Comparison of ENCODE assay signal across 8 cellular contexts in the genomic region with DNA sequence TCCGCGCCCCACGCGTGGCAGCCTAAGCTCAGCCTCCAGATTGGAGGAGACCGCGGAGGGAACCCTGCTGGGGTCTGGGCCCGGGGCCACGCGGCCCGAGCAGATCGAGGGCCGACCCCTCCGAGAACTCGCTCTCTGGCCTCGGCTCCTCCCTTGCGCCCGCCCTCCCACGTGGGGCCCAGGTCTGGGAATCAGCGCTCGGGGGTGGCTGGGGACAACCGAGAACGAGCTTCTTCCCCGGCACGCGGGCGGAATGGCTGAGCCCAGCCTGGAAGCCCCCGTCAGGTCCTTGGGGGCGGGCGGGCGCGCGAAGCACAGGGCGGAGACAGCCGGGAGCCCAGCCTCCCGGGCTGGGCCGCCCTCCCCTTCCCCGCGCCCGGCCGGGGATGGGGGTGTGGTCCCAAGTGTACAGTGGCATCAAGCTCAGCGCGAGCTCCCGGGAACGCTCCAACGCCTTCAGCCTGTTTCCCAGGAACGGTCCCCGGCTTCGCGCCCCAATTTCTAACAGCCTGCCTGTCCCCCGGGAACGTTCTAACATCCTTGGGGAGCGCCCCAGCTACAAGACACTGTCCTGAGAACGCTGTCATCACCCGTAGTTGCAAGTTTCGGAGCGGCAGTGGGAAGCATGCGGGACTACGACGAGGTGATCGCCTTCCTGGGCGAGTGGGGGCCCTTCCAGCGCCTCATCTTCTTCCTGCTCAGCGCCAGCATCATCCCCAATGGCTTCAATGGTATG. TPM values are rescaled to one million over a fixed set of nuclear protein-coding genes. Genes with fewer than 3 reads are reported as not detected.
DNase-seq lines count a peak whose midpoint lies in the region; TF ChIP-seq lines count a peak whose summit lies in the region.

TSS of gene SLC22A4 (plus strand) at position 403 of the 736 bp plus-strand sequence. CDS start at position 626, 223 bp downstream.

- H3K4me3 ChIP-seq in GM06990 (replicated peaks; ENCODE audit: low read depth, low read length): peak within 1 kb of the TSS; percentile 61
- peak within 1 kb of the TSS; percentile 89 for H3K4me3 ChIP-seq in HFF-Myc (replicated peaks; ENCODE audit: low read depth, low read length)
- H3K4me3 ChIP-seq in adipocyte (ENCODE audit: low read length): peak within 1 kb of the TSS; percentile 87
- peak within 1 kb of the TSS; percentile 34 for H3K4me3 ChIP-seq in cardiac muscle cell
- peak within 1 kb of the TSS; percentile 72 for H3K4me3 ChIP-seq in parathyroid adenoma (ENCODE audit: low read depth, low read length)
- peak within 1 kb of the TSS; percentile 48 to 65 (median 56) for H3K4me3 ChIP-seq in transverse colon

- TF ChIP-seq POLR2A in transverse colon (IDR thresholded peaks at IDR 0.05): peak; percentile 72

- H3K9ac ChIP-seq in adipocyte (ENCODE audit: low read length) (peak within 1 kb of the TSS; percentile 89), parathyroid adenoma (peak within 1 kb of the TSS; percentile 93)

- intact Hi-C loops in transverse colon (cut with DNase I; ENCODE audit: low total_unique reads): loop anchor here (5.0 to 10.0 kb wide), 2 partner anchors 37 to 59 kb away; partner anchors contain the start of gene PDLIM4

- 0% methylated on average over 50 of the region's 63 CpGs; no CpG with 5 or more reads in 1 of the 2 donors for WGBS in transverse colon (ENCODE audit: low coverage in 1 of 2), 2 donors

- H3K79me2 ChIP-seq in parathyroid adenoma: no peaks in the 10 kb centered on the region

- no peaks in the 10 kb centered on the region for H3K9me3 ChIP-seq in adipocyte (ENCODE audit: control insufficient read depth, low read length)
- H3K9me3 ChIP-seq in cardiac muscle cell (ENCODE audit: low read depth): no peaks in the 10 kb centered on the region
- no peaks in the 10 kb centered on the region for H3K9me3 ChIP-seq in parathyroid adenoma (ENCODE audit: control insufficient read depth, low read length)
- H3K9me3 ChIP-seq in transverse colon: no peaks in the 10 kb centered on the region

- no peaks in the 10 kb centered on the region for H3K36me3 ChIP-seq in GM06990 (ENCODE audit: control insufficient read depth, insufficient read depth, low read length)
- no peaks in the 10 kb centered on the region for H3K36me3 ChIP-seq in adipocyte (ENCODE audit: control insufficient read depth, insufficient read depth, low read length, severe bottlenecking)
- H3K36me3 ChIP-seq in cardiac muscle cell: no peaks in the 10 kb centered on the region
- H3K36me3 ChIP-seq in parathyroid adenoma (ENCODE audit: control insufficient read depth, insufficient read depth, low read length): no peaks in the 10 kb centered on the region
- no peaks in the 10 kb centered on the region for H3K36me3 ChIP-seq in transverse colon

- H3K4me1 ChIP-seq in adipocyte (ENCODE audit: control insufficient read depth, insufficient read depth, low read length): peaks cover 32% of the 10 kb centered on the region
- H3K4me1 ChIP-seq in cardiac muscle cell (ENCODE audit: low read depth): peaks cover 6% of the 10 kb centered on the region
- H3K4me1 ChIP-seq in parathyroid adenoma: peaks cover 9% of the 10 kb centered on the region
- peaks cover 10 to 28% (median 24%) of the 10 kb centered on the region in 4 donors for H3K4me1 ChIP-seq in transverse colon

- TF ChIP-seq CTCF in GM06990 (IDR thresholded peaks at IDR 0.05; ENCODE audit: insufficient read depth, low read length, poor library complexity, severe bottlenecking): no peak
- TF ChIP-seq CTCF in HFF-Myc (IDR thresholded peaks at IDR 0.05; ENCODE audit: low read depth, low read length, missing control alignments): no peak
- no peak for TF ChIP-seq CTCF in cardiac muscle cell (IDR thresholded peaks at IDR 0.05; ENCODE audit: low read depth, low read length)
- no peak for TF ChIP-seq CTCF in parathyroid adenoma (IDR thresholded peaks at IDR 0.05)
- peak in 1 of 5 experiments; percentile 6 for TF ChIP-seq CTCF in transverse colon (IDR thresholded peaks at IDR 0.05)

- H3K27ac ChIP-seq in cardiac muscle cell (peak within 1 kb of the TSS; percentile 90), parathyroid adenoma (peak within 1 kb of the TSS; percentile 99), transverse colon (peak within 1 kb of the TSS; percentile 92 to 96 (median 94))

- H3K4me2 ChIP-seq in parathyroid adenoma (ENCODE audit: low read length): peak within 1 kb of the TSS; percentile 87

- peak; percentile 68 for TF ChIP-seq EP300 in transverse colon (IDR thresholded peaks at IDR 0.05; ENCODE audit: low read depth)

- DNase-seq in GM06990 (ENCODE audit: extremely low read depth, insufficient read length) (peak; percentile 75), HFF-Myc (ENCODE audit: extremely low read depth, low read depth) (peak; percentile 78), NAMALWA (ENCODE audit: low spot score) (peak; percentile 75), SKM-1 treated with dmso at 0.1 percent for 144 hours (lab: John Stamatoyannopoulos, UW; ENCODE audit: unreplicated experiment) (peak; percentile 87), adipocyte (ENCODE audit: low read depth) (peak; percentile 94), cardiac muscle cell (ENCODE audit: low read depth in 1 of 2, low spot score in 1 of 2) (peak; percentile 96 to 98), transverse colon (peak; percentile 90)

- H2AFZ ChIP-seq in parathyroid adenoma: peak within 1 kb of the TSS; percentile 79

- H3K27me3 ChIP-seq in GM06990 (replicated peaks; ENCODE audit: control insufficient read depth, insufficient read depth, low read length) (peaks cover 4% of the 10 kb centered on the region), adipocyte (replicated peaks; ENCODE audit: control insufficient read depth, insufficient read depth, low read length) (no peaks in the 10 kb centered on the region), cardiac muscle cell (peaks cover 20% of the 10 kb centered on the region), parathyroid adenoma (ENCODE audit: control insufficient read depth, insufficient read depth, low read length) (no peaks in the 10 kb centered on the region), transverse colon (no peaks in the 10 kb centered on the region)

- in situ Hi-C loops in transverse colon (cut with MboI; ENCODE audit: low pct_ligation_motif_present in 1 of 4, low pct_unique_long_range_greater_than_20kb in 1 of 4, low sequenced_read_pairs in 3 of 4): no loop called here

RNA-seq across cellular contexts. Expression of gene SLC22A4, which starts in this region (rescaled TPM):
- total RNA-seq in cardiac muscle cell (0.27 and 0.53 TPM in 2 replicates), transverse colon (10 to 100 TPM in 2 of 4 donors, 1 to 10 TPM in 1, not detected in 1; 1.6 to 48.3 (median 14.5) TPM)
- 0.32 and 1.0 TPM in 2 replicates for polyA plus RNA-seq in cardiac muscle cell

Comparison
In these comparisons a context has a peak if more than half of its experiments do, and no peak if none do; other contexts are left out.
1. Peak in every context shown above with its lines: DNase-seq, H3K4me3 ChIP-seq and H3K27ac ChIP-seq.
2. H3K4me3 ChIP-seq: peak in every context shown above with its lines; median percentile 89 in HFF-Myc; 87 in adipocyte; 72 in parathyroid adenoma; 61 in GM06990; 56 in transverse colon; 34 in cardiac muscle cell.